In the genomic region with DNA sequence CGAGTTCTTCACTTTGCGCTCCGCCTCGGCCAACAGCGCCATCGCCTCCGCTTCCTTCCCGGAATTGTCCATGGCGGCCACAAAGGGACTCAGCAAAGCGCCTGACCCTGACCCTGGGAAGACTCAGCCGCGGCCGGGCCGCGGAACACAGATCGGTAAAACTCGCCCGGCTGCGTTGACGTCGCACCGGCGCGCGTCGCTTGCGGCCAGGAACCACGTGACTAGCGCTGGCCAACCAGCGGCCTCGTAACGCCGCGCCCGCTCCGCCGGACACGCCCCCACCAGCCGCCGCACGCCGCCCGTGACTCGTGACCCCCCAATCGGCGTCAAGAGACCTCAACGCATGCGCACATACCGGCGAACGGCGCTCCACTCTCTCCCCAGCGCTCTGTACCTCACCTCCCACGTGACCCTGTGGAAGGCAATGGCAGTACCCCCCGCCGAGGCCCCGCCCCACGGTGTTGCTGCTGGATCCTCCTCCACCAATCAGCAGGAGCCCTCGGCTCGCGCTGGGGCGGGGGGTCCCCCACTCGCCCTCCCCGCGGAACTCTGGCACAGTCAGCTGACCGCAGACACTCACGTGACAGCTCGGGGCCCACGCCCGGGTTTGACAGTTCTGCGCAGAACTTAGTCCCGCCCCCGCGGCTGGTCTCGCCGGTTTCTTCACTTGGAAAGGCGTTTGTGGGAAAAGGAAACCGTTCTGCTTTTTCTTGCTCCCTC, we compare ENCODE assay signal across 1 cellular context.
TF ChIP-seq lines count a peak whose summit lies in the region.

Gene NAPA (minus strand): TSS at position 195 of the 720 bp plus-strand sequence. CDS start 123 bp downstream, at position 72.

TF ChIP-seq in HepG2, 621 proteins besides CTCF, POLR2A, EP300 and RAD21 (continued from another document and continues in another):
- TF ChIP-seq ZHX1 (CRISPR knock-in tag; IDR thresholded peaks at IDR 0.05; ENCODE audit: low read depth) (no peak), ZNF501 (CRISPR knock-in tag; IDR thresholded peaks at IDR 0.05) (peak; percentile 77), PAF1 (CRISPR knock-in tag; IDR thresholded peaks at IDR 0.05) (no peak), STAG1 (CRISPR knock-in tag; IDR thresholded peaks at IDR 0.05) (peak; percentile 54), ETV6 (CRISPR knock-in tag; conservative IDR thresholded peaks at IDR 0.05) (no peak), ZFP36L1 (CRISPR knock-in tag; IDR thresholded peaks at IDR 0.05) (no peak), KMT2B (CRISPR knock-in tag; IDR thresholded peaks at IDR 0.05) (no peak; the same call in 1 of the 2 replicates), NFRKB (IDR thresholded peaks at IDR 0.05) (no peak), ZNF33A (CRISPR knock-in tag; IDR thresholded peaks at IDR 0.05; ENCODE audit: borderline replicate concordance) (no peak), GPBP1L1 (CRISPR knock-in tag; IDR thresholded peaks at IDR 0.05) (no peak), ATF5 (CRISPR knock-in tag; IDR thresholded peaks at IDR 0.05; ENCODE audit: low read depth) (no peak), HES4 (CRISPR knock-in tag; IDR thresholded peaks at IDR 0.05; ENCODE audit: borderline replicate concordance) (no peak; the same call in 1 of the 2 replicates), ZNF841 (CRISPR knock-in tag; IDR thresholded peaks at IDR 0.05; ENCODE audit: borderline replicate concordance) (no peak), NFE2L2 (IDR thresholded peaks at IDR 0.05; ENCODE audit: low read length) (no peak), TRIM24 (CRISPR knock-in tag; IDR thresholded peaks at IDR 0.05) (no peak), GMEB1 (CRISPR knock-in tag; IDR thresholded peaks at IDR 0.05; ENCODE audit: borderline replicate concordance) (peak; percentile 97), SRSF9 (IDR thresholded peaks at IDR 0.05; ENCODE audit: borderline replicate concordance, insufficient read depth, low read depth, low read length, poor library complexity, severe bottlenecking) (no peak), ZNF335 (CRISPR knock-in tag; IDR thresholded peaks at IDR 0.05) (peak; percentile 90), JUN (CRISPR knock-in tag; IDR thresholded peaks at IDR 0.05) (no peak), ZNF737 (CRISPR knock-in tag; IDR thresholded peaks at IDR 0.05; ENCODE audit: borderline replicate concordance) (no peak), ZNF331 (CRISPR knock-in tag; IDR thresholded peaks at IDR 0.05) (peak; percentile 41; the same call in 1 of the 2 replicates), NFE2 (CRISPR knock-in tag; IDR thresholded peaks at IDR 0.05) (no peak), SRF (IDR thresholded peaks at IDR 0.05; ENCODE audit: low read depth, low read length) (no peak), NR1H2 (CRISPR knock-in tag; IDR thresholded peaks at IDR 0.05; ENCODE audit: borderline replicate concordance, low read depth) (no peak), ARNT2 (CRISPR knock-in tag; IDR thresholded peaks at IDR 0.05; ENCODE audit: low read depth) (no peak; the same call in 1 of the 2 replicates), ZNF460 (CRISPR knock-in tag; IDR thresholded peaks at IDR 0.05; ENCODE audit: borderline replicate concordance) (no peak), GATAD2A (CRISPR knock-in tag; IDR thresholded peaks at IDR 0.05) (peak; percentile 57), ZNF264 (CRISPR knock-in tag; IDR thresholded peaks at IDR 0.05) (no peak), ZMAT3 (CRISPR knock-in tag; conservative IDR thresholded peaks at IDR 0.05) (no peak), MTA1 (CRISPR knock-in tag; IDR thresholded peaks at IDR 0.05; ENCODE audit: borderline replicate concordance) (0 out of 2 replicates have a peak, but pooled peaks have one; percentile 25), ZNF772 (CRISPR knock-in tag; IDR thresholded peaks at IDR 0.05) (peak; percentile 91), TCF7L2 (IDR thresholded peaks at IDR 0.05; ENCODE audit: low read depth, low read length) (no peak), PAX8 (CRISPR knock-in tag; IDR thresholded peaks at IDR 0.05; ENCODE audit: borderline replicate concordance) (no peak), STAT5B (CRISPR knock-in tag; IDR thresholded peaks at IDR 0.05) (no peak), E2F5 (CRISPR knock-in tag; conservative IDR thresholded peaks at IDR 0.05) (no peak)
- TF ChIP-seq, protein P1, sequence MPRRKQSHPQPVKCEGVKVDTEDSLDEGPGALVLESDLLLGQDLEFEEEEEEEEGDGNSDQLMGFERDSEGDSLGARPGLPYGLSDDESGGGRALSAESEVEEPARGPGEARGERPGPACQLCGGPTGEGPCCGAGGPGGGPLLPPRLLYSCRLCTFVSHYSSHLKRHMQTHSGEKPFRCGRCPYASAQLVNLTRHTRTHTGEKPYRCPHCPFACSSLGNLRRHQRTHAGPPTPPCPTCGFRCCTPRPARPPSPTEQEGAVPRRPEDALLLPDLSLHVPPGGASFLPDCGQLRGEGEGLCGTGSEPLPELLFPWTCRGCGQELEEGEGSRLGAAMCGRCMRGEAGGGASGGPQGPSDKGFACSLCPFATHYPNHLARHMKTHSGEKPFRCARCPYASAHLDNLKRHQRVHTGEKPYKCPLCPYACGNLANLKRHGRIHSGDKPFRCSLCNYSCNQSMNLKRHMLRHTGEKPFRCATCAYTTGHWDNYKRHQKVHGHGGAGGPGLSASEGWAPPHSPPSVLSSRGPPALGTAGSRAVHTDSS (CRISPR knock-in tag; conservative IDR thresholded peaks at IDR 0.05), result no peak
- TF ChIP-seq, protein P2, sequence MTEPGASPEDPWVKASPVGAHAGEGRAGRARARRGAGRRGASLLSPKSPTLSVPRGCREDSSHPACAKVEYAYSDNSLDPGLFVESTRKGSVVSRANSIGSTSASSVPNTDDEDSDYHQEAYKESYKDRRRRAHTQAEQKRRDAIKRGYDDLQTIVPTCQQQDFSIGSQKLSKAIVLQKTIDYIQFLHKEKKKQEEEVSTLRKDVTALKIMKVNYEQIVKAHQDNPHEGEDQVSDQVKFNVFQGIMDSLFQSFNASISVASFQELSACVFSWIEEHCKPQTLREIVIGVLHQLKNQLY (CRISPR knock-in tag; IDR thresholded peaks at IDR 0.05), result peak; percentile 28; the same call in 1 of the 2 replicates
- TF ChIP-seq, protein P3, sequence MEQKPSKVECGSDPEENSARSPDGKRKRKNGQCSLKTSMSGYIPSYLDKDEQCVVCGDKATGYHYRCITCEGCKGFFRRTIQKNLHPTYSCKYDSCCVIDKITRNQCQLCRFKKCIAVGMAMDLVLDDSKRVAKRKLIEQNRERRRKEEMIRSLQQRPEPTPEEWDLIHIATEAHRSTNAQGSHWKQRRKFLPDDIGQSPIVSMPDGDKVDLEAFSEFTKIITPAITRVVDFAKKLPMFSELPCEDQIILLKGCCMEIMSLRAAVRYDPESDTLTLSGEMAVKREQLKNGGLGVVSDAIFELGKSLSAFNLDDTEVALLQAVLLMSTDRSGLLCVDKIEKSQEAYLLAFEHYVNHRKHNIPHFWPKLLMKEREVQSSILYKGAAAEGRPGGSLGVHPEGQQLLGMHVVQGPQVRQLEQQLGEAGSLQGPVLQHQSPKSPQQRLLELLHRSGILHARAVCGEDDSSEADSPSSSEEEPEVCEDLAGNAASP (CRISPR knock-in tag; IDR thresholded peaks at IDR 0.05; ENCODE audit: borderline replicate concordance), result no peak
- TF ChIP-seq, protein P4, sequence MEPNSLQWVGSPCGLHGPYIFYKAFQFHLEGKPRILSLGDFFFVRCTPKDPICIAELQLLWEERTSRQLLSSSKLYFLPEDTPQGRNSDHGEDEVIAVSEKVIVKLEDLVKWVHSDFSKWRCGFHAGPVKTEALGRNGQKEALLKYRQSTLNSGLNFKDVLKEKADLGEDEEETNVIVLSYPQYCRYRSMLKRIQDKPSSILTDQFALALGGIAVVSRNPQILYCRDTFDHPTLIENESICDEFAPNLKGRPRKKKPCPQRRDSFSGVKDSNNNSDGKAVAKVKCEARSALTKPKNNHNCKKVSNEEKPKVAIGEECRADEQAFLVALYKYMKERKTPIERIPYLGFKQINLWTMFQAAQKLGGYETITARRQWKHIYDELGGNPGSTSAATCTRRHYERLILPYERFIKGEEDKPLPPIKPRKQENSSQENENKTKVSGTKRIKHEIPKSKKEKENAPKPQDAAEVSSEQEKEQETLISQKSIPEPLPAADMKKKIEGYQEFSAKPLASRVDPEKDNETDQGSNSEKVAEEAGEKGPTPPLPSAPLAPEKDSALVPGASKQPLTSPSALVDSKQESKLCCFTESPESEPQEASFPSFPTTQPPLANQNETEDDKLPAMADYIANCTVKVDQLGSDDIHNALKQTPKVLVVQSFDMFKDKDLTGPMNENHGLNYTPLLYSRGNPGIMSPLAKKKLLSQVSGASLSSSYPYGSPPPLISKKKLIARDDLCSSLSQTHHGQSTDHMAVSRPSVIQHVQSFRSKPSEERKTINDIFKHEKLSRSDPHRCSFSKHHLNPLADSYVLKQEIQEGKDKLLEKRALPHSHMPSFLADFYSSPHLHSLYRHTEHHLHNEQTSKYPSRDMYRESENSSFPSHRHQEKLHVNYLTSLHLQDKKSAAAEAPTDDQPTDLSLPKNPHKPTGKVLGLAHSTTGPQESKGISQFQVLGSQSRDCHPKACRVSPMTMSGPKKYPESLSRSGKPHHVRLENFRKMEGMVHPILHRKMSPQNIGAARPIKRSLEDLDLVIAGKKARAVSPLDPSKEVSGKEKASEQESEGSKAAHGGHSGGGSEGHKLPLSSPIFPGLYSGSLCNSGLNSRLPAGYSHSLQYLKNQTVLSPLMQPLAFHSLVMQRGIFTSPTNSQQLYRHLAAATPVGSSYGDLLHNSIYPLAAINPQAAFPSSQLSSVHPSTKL (CRISPR knock-in tag; IDR thresholded peaks at IDR 0.05), result peak; percentile 63; the same call in 1 of the 2 replicates
- TF ChIP-seq, protein P5, sequence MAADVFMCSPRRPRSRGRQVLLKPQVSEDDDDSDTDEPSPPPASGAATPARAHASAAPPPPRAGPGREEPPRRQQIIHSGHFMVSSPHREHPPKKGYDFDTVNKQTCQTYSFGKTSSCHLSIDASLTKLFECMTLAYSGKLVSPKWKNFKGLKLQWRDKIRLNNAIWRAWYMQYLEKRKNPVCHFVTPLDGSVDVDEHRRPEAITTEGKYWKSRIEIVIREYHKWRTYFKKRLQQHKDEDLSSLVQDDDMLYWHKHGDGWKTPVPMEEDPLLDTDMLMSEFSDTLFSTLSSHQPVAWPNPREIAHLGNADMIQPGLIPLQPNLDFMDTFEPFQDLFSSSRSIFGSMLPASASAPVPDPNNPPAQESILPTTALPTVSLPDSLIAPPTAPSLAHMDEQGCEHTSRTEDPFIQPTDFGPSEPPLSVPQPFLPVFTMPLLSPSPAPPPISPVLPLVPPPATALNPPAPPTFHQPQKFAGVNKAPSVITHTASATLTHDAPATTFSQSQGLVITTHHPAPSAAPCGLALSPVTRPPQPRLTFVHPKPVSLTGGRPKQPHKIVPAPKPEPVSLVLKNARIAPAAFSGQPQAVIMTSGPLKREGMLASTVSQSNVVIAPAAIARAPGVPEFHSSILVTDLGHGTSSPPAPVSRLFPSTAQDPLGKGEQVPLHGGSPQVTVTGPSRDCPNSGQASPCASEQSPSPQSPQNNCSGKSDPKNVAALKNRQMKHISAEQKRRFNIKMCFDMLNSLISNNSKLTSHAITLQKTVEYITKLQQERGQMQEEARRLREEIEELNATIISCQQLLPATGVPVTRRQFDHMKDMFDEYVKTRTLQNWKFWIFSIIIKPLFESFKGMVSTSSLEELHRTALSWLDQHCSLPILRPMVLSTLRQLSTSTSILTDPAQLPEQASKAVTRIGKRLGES (CRISPR knock-in tag; IDR thresholded peaks at IDR 0.05; ENCODE audit: borderline replicate concordance), result no peak
